29 cellular contexts compared by ENCODE assay signal in genomic region chr6:109676724-109677123, GRCh38.
"Had no signal": no experiment of that assay in that cellular context is flagged by ENCODE, and none has a peak within 500 bp of the region (broad histone marks: within the 10 kb centered on the region; RNA-seq: fewer than 3 reads in every experiment).

No MANE protein-coding gene starts in this region.

- H2AFZ ChIP-seq: neural progenitor cell, parathyroid adenoma had no signal

- H3K9me3 Mint-ChIP-seq: natural killer cell had no signal

- H3K27ac Mint-ChIP-seq: natural killer cell; nephron; neural progenitor cell; progenitor cell of endocrine pancreas; stimulated activated effector memory CD8-positive, alpha-beta T cell treated with anti-CD3 and anti-CD28 coated beads, Interleukin-12 subunit alpha, Interleukin-12 subunit beta, amount 100 ng/mL, for 72 hours; stimulated activated naive B cell treated with anti-CD40 and anti-IgM and Interleukin-4, amounts not matched to agents 10 μg/mL and 1 μg/mL and 100 μg/mL, for 72 hours; stimulated activated naive CD8-positive, alpha-beta T cell treated with anti-CD3 and anti-CD28 coated beads, Interleukin-15, amount 100 ng/mL, for 72 hours; type B pancreatic cell had no signal

- H3K4me1 Mint-ChIP-seq: nephron had no signal

- H3K9me3 ChIP-seq: ovary, psoas muscle, right lobe of liver, sigmoid colon, suprapubic skin, testis, tibial artery, transverse colon, upper lobe of right lung, uterus had no signal

- ATAC-seq: natural killer cell; psoas muscle; right cardiac atrium; right lobe of liver; stimulated activated effector memory CD8-positive, alpha-beta T cell treated with anti-CD3 and anti-CD28 coated beads, Interleukin-12 subunit alpha, Interleukin-12 subunit beta, amount 100 ng/mL, for 72 hours; stimulated activated naive B cell treated with anti-CD40 and anti-IgM and Interleukin-4, amounts not matched to agents 10 μg/mL and 1 μg/mL and 100 μg/mL, for 72 hours; stimulated activated naive CD8-positive, alpha-beta T cell treated with anti-CD3 and anti-CD28 coated beads, Interleukin-15, amount 100 ng/mL, for 72 hours; stimulated activated naive CD8-positive, alpha-beta T cell treated with anti-CD3 and anti-CD28 coated beads, Interleukin-15, Interleukin-2, amounts not matched to agents 100 U/mL and 50 U/mL, for 24 hours; upper lobe of right lung had no signal

- H3K9ac ChIP-seq: neural progenitor cell, parathyroid adenoma had no signal

- H3K36me3 Mint-ChIP-seq: natural killer cell, neural progenitor cell, type B pancreatic cell had no signal

- H3K4me3 Mint-ChIP-seq: natural killer cell; nephron; neural progenitor cell; stimulated activated effector memory CD8-positive, alpha-beta T cell treated with anti-CD3 and anti-CD28 coated beads, Interleukin-12 subunit alpha, Interleukin-12 subunit beta, amount 100 ng/mL, for 72 hours; stimulated activated naive B cell treated with anti-CD40 and anti-IgM and Interleukin-4, amounts not matched to agents 10 μg/mL and 1 μg/mL and 100 μg/mL, for 72 hours; stimulated activated naive CD8-positive, alpha-beta T cell treated with anti-CD3 and anti-CD28 coated beads, Interleukin-15, amount 100 ng/mL, for 72 hours; type B pancreatic cell had no signal

- H3K4me3 ChIP-seq: neural progenitor cell, ovary, psoas muscle, right lobe of liver, sigmoid colon, suprapubic skin, testis, tibial artery, transverse colon, upper lobe of right lung, uterus had no signal

- H3K27ac ChIP-seq: neural progenitor cell, ovary, parathyroid adenoma, psoas muscle, right lobe of liver, sigmoid colon, suprapubic skin, testis, tibial artery, transverse colon, upper lobe of right lung, uterus had no signal

- H3K4me1 ChIP-seq: parathyroid adenoma, psoas muscle, right lobe of liver, suprapubic skin, testis, transverse colon, upper lobe of right lung, uterus had no signal

- DNase-seq: natural killer cell; occipital lobe; ovary; posterior cingulate gyrus; psoas muscle; right cardiac atrium; right lobe of liver; sigmoid colon; small intestine; stimulated activated CD4-positive, alpha-beta T cell treated with anti-CD3 and anti-CD28 coated beads, Interleukin-15, amount 100 ng/mL, for 24 hours; stimulated activated CD4-positive, alpha-beta T cell treated with anti-CD3 and anti-CD28 coated beads, Interleukin-2, amount 100 ng/mL, for 24 hours; stimulated activated CD4-positive, alpha-beta T cell treated with anti-CD3 and anti-CD28 coated beads, Interleukin-2, amount 100 ng/mL, for 48 hours; stimulated activated CD4-positive, alpha-beta T cell treated with anti-CD3 and anti-CD28 coated beads, Interleukin-4, amount 100 ng/mL, for 24 hours; stimulated activated naive B cell treated with anti-CD40 and anti-IgM and Interleukin-4, amounts not matched to agents 10 μg/mL and 1 μg/mL and 100 μg/mL, for 72 hours; stimulated activated naive CD8-positive, alpha-beta T cell treated with anti-CD3 and anti-CD28 coated beads, Interleukin-15, amount 100 ng/mL, for 72 hours; stimulated activated naive CD8-positive, alpha-beta T cell treated with anti-CD3 and anti-CD28 coated beads, Interleukin-15, Interleukin-2, amounts not matched to agents 100 U/mL and 50 U/mL, for 24 hours; substantia nigra; testis; tibial artery; transverse colon; upper lobe of right lung; uterus had no signal

- H3K36me3 ChIP-seq: neural progenitor cell, ovary, right lobe of liver, sigmoid colon, suprapubic skin, tibial artery, transverse colon, upper lobe of right lung, uterus had no signal

- H3K27me3 ChIP-seq: neural progenitor cell, right lobe of liver, sigmoid colon, suprapubic skin, testis, tibial artery, transverse colon, upper lobe of right lung, uterus had no signal

- H3K4me2 ChIP-seq: neural progenitor cell had no signal

- H3K27me3 Mint-ChIP-seq: progenitor cell of endocrine pancreas; stimulated activated naive B cell treated with anti-CD40 and anti-IgM and Interleukin-4, amounts not matched to agents 10 μg/mL and 1 μg/mL and 100 μg/mL, for 72 hours; stimulated activated naive CD8-positive, alpha-beta T cell treated with anti-CD3 and anti-CD28 coated beads, Interleukin-15, amount 100 ng/mL, for 72 hours; type B pancreatic cell had no signal
